Comparison of ENCODE assay signal across 1 cellular context in genomic region chr13:51643882-51644281, GRCh38.
TF ChIP-seq lines count a peak whose summit lies in the region.

No MANE protein-coding gene starts in this region.

TF ChIP-seq in H1, 55 proteins besides CTCF, POLR2A, EP300 and RAD21 (continued from another document):
- no peak for TF ChIP-seq CHD7 (IDR thresholded peaks at IDR 0.05; ENCODE audit: insufficient replicate concordance, low read length)
- TF ChIP-seq HDAC2 (IDR thresholded peaks at IDR 0.05; ENCODE audit: borderline replicate concordance in 1 of 2, low read depth in 2 of 2, low read length in 2 of 2) = no peak
- TF ChIP-seq CHD1 (IDR thresholded peaks at IDR 0.05; ENCODE audit: low read depth, low read length) = no peak
- TF ChIP-seq BACH1 (IDR thresholded peaks at IDR 0.05; ENCODE audit: low read length) = no peak
- TF ChIP-seq CBX8 (IDR thresholded peaks at IDR 0.05; ENCODE audit: borderline replicate concordance, low read depth, low read length) = no peak
- no peak for TF ChIP-seq SIX5 (IDR thresholded peaks at IDR 0.05; ENCODE audit: low read depth, low read length)
- no peak for TF ChIP-seq TCF12 (IDR thresholded peaks at IDR 0.05; ENCODE audit: low read depth, low read length)
- TF ChIP-seq RBBP5 (IDR thresholded peaks at IDR 0.05; ENCODE audit: borderline replicate concordance, low read depth, low read length) = no peak
- TF ChIP-seq CEBPB (IDR thresholded peaks at IDR 0.05; ENCODE audit: low read depth, low read length) = no peak
- no peak for TF ChIP-seq KDM5A (IDR thresholded peaks at IDR 0.05; ENCODE audit: low read length)
- no peak for TF ChIP-seq SRF (IDR thresholded peaks at IDR 0.05; ENCODE audit: low read depth, low read length)
